ENCODE assay signal across 1 cellular context in genomic region chr1:209153435-209153834, GRCh38.
TF ChIP-seq lines count a peak whose summit lies in the region.

No MANE protein-coding gene starts in this region.

TF ChIP-seq in SK-N-SH treated with all-trans-retinoic acid at 6 μM for 48 hours, 23 proteins besides CTCF, POLR2A, EP300 and RAD21 (continued from another document):
- TF ChIP-seq TSHZ2 (CRISPR knock-in tag; IDR thresholded peaks at IDR 0.05), result no peak
- no peak for TF ChIP-seq CREB5 (CRISPR knock-in tag; IDR thresholded peaks at IDR 0.05; ENCODE audit: low read depth)
